In the genomic region with DNA sequence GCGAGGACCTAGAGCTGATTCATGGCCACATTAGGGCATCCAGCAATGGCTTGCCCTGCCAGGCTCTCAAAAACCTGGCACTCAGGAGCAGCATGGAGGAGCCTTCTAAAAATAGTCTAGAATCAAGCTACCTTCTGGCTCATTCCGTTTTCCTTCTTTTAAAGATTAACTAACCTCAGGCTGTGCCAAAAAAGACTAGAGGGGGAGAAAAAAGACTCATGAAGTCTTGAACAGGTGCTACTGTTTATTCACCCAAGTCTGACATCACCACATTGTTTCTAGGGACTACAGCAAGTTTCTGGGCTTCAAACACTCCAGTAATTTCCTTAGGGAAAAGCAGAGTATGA, we compare ENCODE assay signal across 11 cellular contexts.
A peak's percentile ranks its signal among the peaks of the same experiment; 100 is the strongest.
DNase-seq lines count a peak whose midpoint lies in the region; ATAC-seq and TF ChIP-seq lines count a peak whose summit lies in the region.
"Had no signal": no experiment of that assay in that cellular context is flagged by ENCODE, and none has a peak within 500 bp of the region (broad histone marks: within the 10 kb centered on the region; RNA-seq: fewer than 3 reads in every experiment).

No MANE protein-coding gene starts in this region.

- H3K4me3 ChIP-seq in epithelial cell of proximal tubule (ENCODE audit: low read depth, low read length), result no peak overlapping the region

- ATAC-seq in HG03196 (IDR thresholded peaks at IDR 0.05; ENCODE audit: unreplicated experiment), result no peak

- TF ChIP-seq CTCF in 22Rv1 (IDR thresholded peaks at IDR 0.05), result no peak
- no peak for TF ChIP-seq CTCF in epithelial cell of proximal tubule (conservative IDR thresholded peaks at IDR 0.05; ENCODE audit: low read depth, low read length)

- DNase-seq in NCI-H2029 treated with DMSO at 0.1 percent for 48 hours (lab: John Stamatoyannopoulos, UW) (peak; percentile 49), epithelial cell of proximal tubule (ENCODE audit: low read depth) (peak; percentile 95), myocyte (ENCODE audit: low read depth) (peak; percentile 87), NCI-H1436 treated with DMSO at 0.1 percent for 48 hours (lab: John Stamatoyannopoulos, UW) (no peak), NCI-H2227 treated with DMSO at 0.1 percent for 48 hours (lab: John Stamatoyannopoulos, UW) (no peak), cerebellar nuclear complex (lab: John Stamatoyannopoulos, UW) (no peak)
- DNase-seq: activated CD4-positive, alpha-beta T cell treated with anti-CD3 and anti-CD28 coated beads, Interleukin-2, amount 10 ng/mL, durations not matched to agents 7 days and 5 days; activated effector memory CD4-positive, alpha-beta T cell treated with anti-CD3 and anti-CD28 coated beads, Interleukin-2, amount 50 U/mL, for 16 hours; central memory CD4-positive, alpha-beta T cell had no signal

- peak overlapping the region; percentile 81 for H3K27ac ChIP-seq in 22Rv1

Comparison
In these comparisons a context has a peak if more than half of its experiments do, and no peak if none do; other contexts are left out.
1. DNase-seq: peak in NCI-H2029 treated with DMSO at 0.1 percent for 48 hours (single experiment), epithelial cell of proximal tubule (single experiment) and myocyte (single experiment); none in NCI-H1436 treated with DMSO at 0.1 percent for 48 hours (single experiment), NCI-H2227 treated with DMSO at 0.1 percent for 48 hours (single experiment) and cerebellar nuclear complex (0 of 2).